Comparison of ENCODE assay signal across 1 cellular context in genomic region chr15:89776274-89777072, GRCh38.
TF ChIP-seq lines count a peak whose summit lies in the region.

Gene MESP2 (plus strand): TSS chr15:89776332. CDS start chr15:89776358, 26 bp downstream.

TF ChIP-seq in GM23338, 12 proteins besides CTCF, POLR2A, EP300 and RAD21 (continued from another document):
- TF ChIP-seq ZNF462 (CRISPR knock-in tag; IDR thresholded peaks at IDR 0.05), result no peak
